In the genomic region with DNA sequence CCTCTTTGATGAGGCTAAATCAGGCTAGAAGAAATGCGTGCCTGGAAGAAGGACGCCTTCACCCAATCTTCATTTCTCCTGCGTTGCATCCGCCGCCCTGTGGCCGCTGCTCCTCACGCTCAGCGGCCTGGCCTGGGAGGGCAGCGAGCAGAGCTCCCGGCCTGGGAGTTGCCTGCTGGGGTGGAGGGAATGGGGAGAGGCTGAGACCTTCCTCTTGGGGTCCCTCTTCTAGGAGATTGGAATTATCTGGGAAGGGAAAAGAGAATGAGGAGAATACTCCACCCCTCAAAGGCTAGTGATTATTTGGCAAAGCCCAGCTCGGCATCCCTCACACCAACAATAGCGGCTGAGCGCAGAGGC, we compare ENCODE assay signal across 2 cellular contexts.
TF ChIP-seq lines count a peak whose summit lies in the region.

No MANE protein-coding gene starts in this region.

TF ChIP-seq in IMR-90, 13 proteins besides CTCF, POLR2A, EP300 and RAD21:
- TF ChIP-seq FOS (IDR thresholded peaks at IDR 0.05; ENCODE audit: low read depth, low read length) (no peak), SMC3 (IDR thresholded peaks at IDR 0.05; ENCODE audit: low read depth, low read length) (no peak), RFX5 (IDR thresholded peaks at IDR 0.05; ENCODE audit: low read depth, low read length) (no peak), CHD1 (IDR thresholded peaks at IDR 0.05; ENCODE audit: low read depth, low read length) (no peak), MAZ (IDR thresholded peaks at IDR 0.05; ENCODE audit: borderline replicate concordance, low read depth, low read length) (no peak), MXI1 (IDR thresholded peaks at IDR 0.05; ENCODE audit: borderline replicate concordance, low read depth, low read length) (no peak), MAFK (IDR thresholded peaks at IDR 0.05; ENCODE audit: low read depth, low read length) (no peak), BHLHE40 (IDR thresholded peaks at IDR 0.05; ENCODE audit: low read depth, low read length) (no peak), CEBPB (IDR thresholded peaks at IDR 0.05; ENCODE audit: low read depth, low read length) (no peak), NFE2L2 (IDR thresholded peaks at IDR 0.05; ENCODE audit: low read depth, low read length) (no peak), RCOR1 (IDR thresholded peaks at IDR 0.05; ENCODE audit: insufficient replicate concordance, low read length) (no peak)
- TF ChIP-seq, protein P1, sequence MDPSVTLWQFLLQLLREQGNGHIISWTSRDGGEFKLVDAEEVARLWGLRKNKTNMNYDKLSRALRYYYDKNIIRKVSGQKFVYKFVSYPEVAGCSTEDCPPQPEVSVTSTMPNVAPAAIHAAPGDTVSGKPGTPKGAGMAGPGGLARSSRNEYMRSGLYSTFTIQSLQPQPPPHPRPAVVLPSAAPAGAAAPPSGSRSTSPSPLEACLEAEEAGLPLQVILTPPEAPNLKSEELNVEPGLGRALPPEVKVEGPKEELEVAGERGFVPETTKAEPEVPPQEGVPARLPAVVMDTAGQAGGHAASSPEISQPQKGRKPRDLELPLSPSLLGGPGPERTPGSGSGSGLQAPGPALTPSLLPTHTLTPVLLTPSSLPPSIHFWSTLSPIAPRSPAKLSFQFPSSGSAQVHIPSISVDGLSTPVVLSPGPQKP (IDR thresholded peaks at IDR 0.05; ENCODE audit: borderline replicate concordance, low read depth, low read length) = no peak
- TF ChIP-seq, protein P2, sequence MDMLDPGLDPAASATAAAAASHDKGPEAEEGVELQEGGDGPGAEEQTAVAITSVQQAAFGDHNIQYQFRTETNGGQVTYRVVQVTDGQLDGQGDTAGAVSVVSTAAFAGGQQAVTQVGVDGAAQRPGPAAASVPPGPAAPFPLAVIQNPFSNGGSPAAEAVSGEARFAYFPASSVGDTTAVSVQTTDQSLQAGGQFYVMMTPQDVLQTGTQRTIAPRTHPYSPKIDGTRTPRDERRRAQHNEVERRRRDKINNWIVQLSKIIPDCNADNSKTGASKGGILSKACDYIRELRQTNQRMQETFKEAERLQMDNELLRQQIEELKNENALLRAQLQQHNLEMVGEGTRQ (IDR thresholded peaks at IDR 0.05; ENCODE audit: low read depth, low read length) = no peak

TF ChIP-seq in endothelial cell of umbilical vein, 7 proteins besides CTCF, POLR2A, EP300 and RAD21:
- TF ChIP-seq EZH2 (IDR thresholded peaks at IDR 0.05; ENCODE audit: borderline replicate concordance, low read depth, low read length, severe bottlenecking) (peak; percentile 66), FOS (IDR thresholded peaks at IDR 0.05; ENCODE audit: borderline replicate concordance, insufficient read depth, low read length) (no peak), JUN (IDR thresholded peaks at IDR 0.05; ENCODE audit: borderline replicate concordance, insufficient read depth, insufficient read length, low read depth) (no peak)
